19 cellular contexts compared by ENCODE assay signal in genomic region chr3:127440384-127440783, GRCh38.
"Had no signal": no experiment of that assay in that cellular context is flagged by ENCODE, and none has a peak within 500 bp of the region (broad histone marks: within the 10 kb centered on the region; RNA-seq: fewer than 3 reads in every experiment).

No MANE protein-coding gene starts in this region.

- ATAC-seq: body of pancreas; gastrocnemius medialis; heart left ventricle; stimulated activated naive CD8-positive, alpha-beta T cell treated with anti-CD3 and anti-CD28 coated beads, Interleukin-15, amount 100 ng/mL, for 72 hours had no signal

- H3K27ac ChIP-seq: body of pancreas, gastrocnemius medialis, heart left ventricle, SJSA1 had no signal

- H3K4me3 ChIP-seq: body of pancreas, gastrocnemius medialis, heart left ventricle, SJSA1 had no signal

- H3K36me3 ChIP-seq: gastrocnemius medialis, heart left ventricle, SJSA1 had no signal

- H3K9me3 ChIP-seq: body of pancreas, gastrocnemius medialis, heart left ventricle, SJSA1 had no signal

- H3K9me3 Mint-ChIP-seq: activated CD4-positive, alpha-beta T cell treated with anti-CD3 and anti-CD28 coated beads, Interleukin-2, amount 10 ng/mL, durations not matched to agents 24 days and 14 days; activated naive CD8-positive, alpha-beta T cell treated with anti-CD3 and anti-CD28 coated beads, Interleukin-2, amount 10 ng/mL, durations not matched to agents 7 days and 5 days; nephron; stimulated activated naive CD8-positive, alpha-beta T cell treated with anti-CD3 and anti-CD28 coated beads, Interleukin-15, amount 100 ng/mL, for 72 hours; T-helper 1 cell treated with Interleukin-12 subunit alpha and Interleukin-12 subunit beta and Interleukin-4 antibody, amounts not matched to agents 30 μg/mL and 1 μg/mL, for 36 hours had no signal

- H3K4me3 Mint-ChIP-seq: activated CD4-positive, alpha-beta T cell treated with anti-CD3 and anti-CD28 coated beads, Interleukin-2, amount 10 ng/mL, durations not matched to agents 24 days and 14 days; activated naive CD8-positive, alpha-beta T cell treated with anti-CD3 and anti-CD28 coated beads, Interleukin-2, amount 10 ng/mL, durations not matched to agents 7 days and 5 days; nephron; stimulated activated naive CD8-positive, alpha-beta T cell treated with anti-CD3 and anti-CD28 coated beads, Interleukin-15, amount 100 ng/mL, for 72 hours; T-helper 1 cell treated with Interleukin-12 subunit alpha and Interleukin-12 subunit beta and Interleukin-4 antibody, amounts not matched to agents 30 μg/mL and 1 μg/mL, for 36 hours had no signal

- FAIRE-seq: colon, endometrium had no signal

- H3K36me3 Mint-ChIP-seq: activated naive CD8-positive, alpha-beta T cell treated with anti-CD3 and anti-CD28 coated beads, Interleukin-2, amount 10 ng/mL, durations not matched to agents 7 days and 5 days had no signal

- H3K4me1 ChIP-seq: body of pancreas, gastrocnemius medialis, heart left ventricle, SJSA1 had no signal

- H3K27me3 ChIP-seq: body of pancreas, gastrocnemius medialis had no signal

- DNase-seq: activated CD4-positive, alpha-beta T cell treated with anti-CD3 and anti-CD28 coated beads, Interleukin-2, amount 10 ng/mL, durations not matched to agents 24 days and 14 days; activated naive CD8-positive, alpha-beta T cell treated with anti-CD3 and anti-CD28 coated beads, Interleukin-2, amount 10 ng/mL, durations not matched to agents 7 days and 5 days; activated T-cell treated with anti-CD3 and anti-CD28 coated beads for 4 hours; caudate nucleus; gastrocnemius medialis; kidney glomerular epithelial cell; mesendoderm; occipital lobe; stimulated activated CD4-positive, alpha-beta T cell treated with anti-CD3 and anti-CD28 coated beads, Interleukin-15, amount 100 ng/mL, for 24 hours; stimulated activated CD4-positive, alpha-beta T cell treated with anti-CD3 and anti-CD28 coated beads, Interleukin-2, amount 100 ng/mL, for 48 hours; stimulated activated naive CD8-positive, alpha-beta T cell treated with anti-CD3 and anti-CD28 coated beads, Interleukin-15, amount 100 ng/mL, for 72 hours had no signal

- H3K4me1 Mint-ChIP-seq: activated CD4-positive, alpha-beta T cell treated with anti-CD3 and anti-CD28 coated beads, Interleukin-2, amount 10 ng/mL, durations not matched to agents 24 days and 14 days; activated naive CD8-positive, alpha-beta T cell treated with anti-CD3 and anti-CD28 coated beads, Interleukin-2, amount 10 ng/mL, durations not matched to agents 7 days and 5 days; nephron; stimulated activated naive CD8-positive, alpha-beta T cell treated with anti-CD3 and anti-CD28 coated beads, Interleukin-15, amount 100 ng/mL, for 72 hours had no signal

- H3K27ac Mint-ChIP-seq: activated CD4-positive, alpha-beta T cell treated with anti-CD3 and anti-CD28 coated beads, Interleukin-2, amount 10 ng/mL, durations not matched to agents 24 days and 14 days; activated naive CD8-positive, alpha-beta T cell treated with anti-CD3 and anti-CD28 coated beads, Interleukin-2, amount 10 ng/mL, durations not matched to agents 7 days and 5 days; nephron; progenitor cell of endocrine pancreas; stimulated activated naive CD8-positive, alpha-beta T cell treated with anti-CD3 and anti-CD28 coated beads, Interleukin-15, amount 100 ng/mL, for 72 hours; T-helper 1 cell treated with Interleukin-12 subunit alpha and Interleukin-12 subunit beta and Interleukin-4 antibody, amounts not matched to agents 30 μg/mL and 1 μg/mL, for 36 hours had no signal
